1 cellular context compared by ENCODE assay signal in genomic region chr6:115485400-115485799, GRCh38.
TF ChIP-seq lines count a peak whose summit lies in the region.

No MANE protein-coding gene starts in this region.

TF ChIP-seq in HEK293, 187 proteins besides CTCF, POLR2A, EP300 and RAD21 (continued from another document and continues in another):
- no peak for TF ChIP-seq ZNF433 (tag by site-specific recombination; IDR thresholded peaks at IDR 0.05; ENCODE audit: low read depth)
- TF ChIP-seq ZNF311 (tag by site-specific recombination; IDR thresholded peaks at IDR 0.05; ENCODE audit: borderline replicate concordance) = no peak
- TF ChIP-seq ZSCAN23 (tag by site-specific recombination; IDR thresholded peaks at IDR 0.05) = peak; percentile 94
- TF ChIP-seq ZNF169 (tag by site-specific recombination; IDR thresholded peaks at IDR 0.05) = no peak
- TF ChIP-seq ZNF202 (tag by site-specific recombination; IDR thresholded peaks at IDR 0.05; ENCODE audit: borderline replicate concordance) = no peak
- TF ChIP-seq REST (tag by site-specific recombination; IDR thresholded peaks at IDR 0.05) = no peak
- TF ChIP-seq, protein P1, sequence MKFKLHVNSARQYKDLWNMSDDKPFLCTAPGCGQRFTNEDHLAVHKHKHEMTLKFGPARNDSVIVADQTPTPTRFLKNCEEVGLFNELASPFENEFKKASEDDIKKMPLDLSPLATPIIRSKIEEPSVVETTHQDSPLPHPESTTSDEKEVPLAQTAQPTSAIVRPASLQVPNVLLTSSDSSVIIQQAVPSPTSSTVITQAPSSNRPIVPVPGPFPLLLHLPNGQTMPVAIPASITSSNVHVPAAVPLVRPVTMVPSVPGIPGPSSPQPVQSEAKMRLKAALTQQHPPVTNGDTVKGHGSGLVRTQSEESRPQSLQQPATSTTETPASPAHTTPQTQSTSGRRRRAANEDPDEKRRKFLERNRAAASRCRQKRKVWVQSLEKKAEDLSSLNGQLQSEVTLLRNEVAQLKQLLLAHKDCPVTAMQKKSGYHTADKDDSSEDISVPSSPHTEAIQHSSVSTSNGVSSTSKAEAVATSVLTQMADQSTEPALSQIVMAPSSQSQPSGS (tag by site-specific recombination; IDR thresholded peaks at IDR 0.05; ENCODE audit: low read depth) = peak; percentile 67
- no peak for TF ChIP-seq ZNF544 (tag by site-specific recombination; IDR thresholded peaks at IDR 0.05)
- no peak for TF ChIP-seq ZBTB20 (tag by site-specific recombination; IDR thresholded peaks at IDR 0.05)
- TF ChIP-seq, protein P2, sequence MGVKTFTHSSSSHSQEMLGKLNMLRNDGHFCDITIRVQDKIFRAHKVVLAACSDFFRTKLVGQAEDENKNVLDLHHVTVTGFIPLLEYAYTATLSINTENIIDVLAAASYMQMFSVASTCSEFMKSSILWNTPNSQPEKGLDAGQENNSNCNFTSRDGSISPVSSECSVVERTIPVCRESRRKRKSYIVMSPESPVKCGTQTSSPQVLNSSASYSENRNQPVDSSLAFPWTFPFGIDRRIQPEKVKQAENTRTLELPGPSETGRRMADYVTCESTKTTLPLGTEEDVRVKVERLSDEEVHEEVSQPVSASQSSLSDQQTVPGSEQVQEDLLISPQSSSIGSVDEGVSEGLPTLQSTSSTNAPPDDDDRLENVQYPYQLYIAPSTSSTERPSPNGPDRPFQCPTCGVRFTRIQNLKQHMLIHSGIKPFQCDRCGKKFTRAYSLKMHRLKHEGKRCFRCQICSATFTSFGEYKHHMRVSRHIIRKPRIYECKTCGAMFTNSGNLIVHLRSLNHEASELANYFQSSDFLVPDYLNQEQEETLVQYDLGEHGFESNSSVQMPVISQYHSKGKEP (tag by site-specific recombination; IDR thresholded peaks at IDR 0.05) = peak; percentile 90
- no peak for TF ChIP-seq ZNF175 (tag by site-specific recombination; IDR thresholded peaks at IDR 0.05)
- TF ChIP-seq ZNF292 (tag by site-specific recombination; IDR thresholded peaks at IDR 0.05; ENCODE audit: borderline replicate concordance, low read depth) = no peak
- TF ChIP-seq ZNF555 (tag by site-specific recombination; conservative IDR thresholded peaks at IDR 0.05) = no peak; the same call in 1 of the 2 replicates
- no peak for TF ChIP-seq SP2 (tag by site-specific recombination; IDR thresholded peaks at IDR 0.05)
- TF ChIP-seq ZNF585B (tag by site-specific recombination; IDR thresholded peaks at IDR 0.05) = no peak
- TF ChIP-seq KLF10 (tag by site-specific recombination; IDR thresholded peaks at IDR 0.05) = peak; percentile 73
- 0 out of 2 replicates have a peak, but pooled peaks have one; percentile 70 for TF ChIP-seq ZNF19 (tag by site-specific recombination; IDR thresholded peaks at IDR 0.05; ENCODE audit: low read depth)
- peak; percentile 99 for TF ChIP-seq OSR2 (tag by site-specific recombination; IDR thresholded peaks at IDR 0.05)
- TF ChIP-seq ZNF610 (tag by site-specific recombination; IDR thresholded peaks at IDR 0.05; ENCODE audit: borderline replicate concordance) = peak; percentile 73; the same call in 1 of the 2 replicates
- 0 out of 2 replicates have a peak, but pooled peaks have one; percentile 16 for TF ChIP-seq ZNF626 (tag by site-specific recombination; IDR thresholded peaks at IDR 0.05)
- TF ChIP-seq, protein P3, sequence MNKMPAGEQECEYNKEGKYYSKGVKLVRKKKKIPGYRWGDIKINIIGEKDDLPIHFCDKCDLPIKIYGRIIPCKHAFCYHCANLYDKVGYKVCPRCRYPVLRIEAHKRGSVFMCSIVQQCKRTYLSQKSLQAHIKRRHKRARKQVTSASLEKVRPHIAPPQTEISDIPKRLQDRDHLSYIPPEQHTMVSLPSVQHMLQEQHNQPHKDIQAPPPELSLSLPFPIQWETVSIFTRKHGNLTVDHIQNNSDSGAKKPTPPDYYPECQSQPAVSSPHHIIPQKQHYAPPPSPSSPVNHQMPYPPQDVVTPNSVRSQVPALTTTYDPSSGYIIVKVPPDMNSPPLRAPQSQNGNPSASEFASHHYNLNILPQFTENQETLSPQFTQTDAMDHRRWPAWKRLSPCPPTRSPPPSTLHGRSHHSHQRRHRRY (tag by site-specific recombination; IDR thresholded peaks at IDR 0.05) = no peak
- TF ChIP-seq ZNF274 (IDR thresholded peaks at IDR 0.05; ENCODE audit: low read length) = no peak
- TF ChIP-seq ZNF274 (tag by site-specific recombination; IDR thresholded peaks at IDR 0.05; ENCODE audit: borderline replicate concordance) = no peak
- no peak for TF ChIP-seq ZNF354C (tag by site-specific recombination; IDR thresholded peaks at IDR 0.05; ENCODE audit: borderline replicate concordance, low read depth)
- peak; percentile 96; the same call in 1 of the 2 replicates for TF ChIP-seq BCL11B (tag by site-specific recombination; IDR thresholded peaks at IDR 0.05; ENCODE audit: low read depth)
- TF ChIP-seq ZNF211 (tag by site-specific recombination; IDR thresholded peaks at IDR 0.05; ENCODE audit: low read depth) = no peak
- TF ChIP-seq YY1 (tag by site-specific recombination; IDR thresholded peaks at IDR 0.05) = peak; percentile 81
- peak; percentile 79; the same call in 1 of the 2 replicates for TF ChIP-seq ZNF501 (tag by site-specific recombination; IDR thresholded peaks at IDR 0.05)
- TF ChIP-seq HOXA7 (CRISPR knock-in tag; IDR thresholded peaks at IDR 0.05; ENCODE audit: borderline replicate concordance) = no peak
- no peak for TF ChIP-seq ZBTB1 (tag by site-specific recombination; IDR thresholded peaks at IDR 0.05)
- TF ChIP-seq KLF17 (tag by site-specific recombination; IDR thresholded peaks at IDR 0.05) = no peak
- TF ChIP-seq ZNF843 (tag by site-specific recombination; IDR thresholded peaks at IDR 0.05) = peak; percentile 97
- no peak for TF ChIP-seq ZNF660 (tag by site-specific recombination; IDR thresholded peaks at IDR 0.05)
- TF ChIP-seq ZBTB26 (tag by site-specific recombination; optimal IDR thresholded peaks at IDR 0.05) = no peak
- TF ChIP-seq ZBTB17 (tag by site-specific recombination; IDR thresholded peaks at IDR 0.05) = peak; percentile 72
- TF ChIP-seq, protein P4, sequence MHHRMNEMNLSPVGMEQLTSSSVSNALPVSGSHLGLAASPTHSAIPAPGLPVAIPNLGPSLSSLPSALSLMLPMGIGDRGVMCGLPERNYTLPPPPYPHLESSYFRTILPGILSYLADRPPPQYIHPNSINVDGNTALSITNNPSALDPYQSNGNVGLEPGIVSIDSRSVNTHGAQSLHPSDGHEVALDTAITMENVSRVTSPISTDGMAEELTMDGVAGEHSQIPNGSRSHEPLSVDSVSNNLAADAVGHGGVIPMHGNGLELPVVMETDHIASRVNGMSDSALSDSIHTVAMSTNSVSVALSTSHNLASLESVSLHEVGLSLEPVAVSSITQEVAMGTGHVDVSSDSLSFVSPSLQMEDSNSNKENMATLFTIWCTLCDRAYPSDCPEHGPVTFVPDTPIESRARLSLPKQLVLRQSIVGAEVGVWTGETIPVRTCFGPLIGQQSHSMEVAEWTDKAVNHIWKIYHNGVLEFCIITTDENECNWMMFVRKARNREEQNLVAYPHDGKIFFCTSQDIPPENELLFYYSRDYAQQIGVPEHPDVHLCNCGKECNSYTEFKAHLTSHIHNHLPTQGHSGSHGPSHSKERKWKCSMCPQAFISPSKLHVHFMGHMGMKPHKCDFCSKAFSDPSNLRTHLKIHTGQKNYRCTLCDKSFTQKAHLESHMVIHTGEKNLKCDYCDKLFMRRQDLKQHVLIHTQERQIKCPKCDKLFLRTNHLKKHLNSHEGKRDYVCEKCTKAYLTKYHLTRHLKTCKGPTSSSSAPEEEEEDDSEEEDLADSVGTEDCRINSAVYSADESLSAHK (tag by site-specific recombination; IDR thresholded peaks at IDR 0.05) = peak; percentile 91
- TF ChIP-seq ZNF423 (tag by site-specific recombination; IDR thresholded peaks at IDR 0.05) = peak; percentile 88
- TF ChIP-seq ZNF157 (tag by site-specific recombination; IDR thresholded peaks at IDR 0.05) = no peak
- peak; percentile 77; the same call in 1 of the 2 replicates for TF ChIP-seq KLF7 (tag by site-specific recombination; IDR thresholded peaks at IDR 0.05; ENCODE audit: borderline replicate concordance)
- 0 out of 2 replicates have a peak, but pooled peaks have one; percentile 27 for TF ChIP-seq ZBTB21 (tag by site-specific recombination; IDR thresholded peaks at IDR 0.05)
- 0 out of 2 replicates have a peak, but pooled peaks have one; percentile 25 for TF ChIP-seq ZNF654 (tag by site-specific recombination; IDR thresholded peaks at IDR 0.05; ENCODE audit: low read depth)
- TF ChIP-seq ZBTB48 (tag by site-specific recombination; IDR thresholded peaks at IDR 0.05) = no peak
- no peak for TF ChIP-seq ZNF549 (tag by site-specific recombination; IDR thresholded peaks at IDR 0.05)
- no peak for TF ChIP-seq ZNF473 (tag by site-specific recombination; IDR thresholded peaks at IDR 0.05)
- TF ChIP-seq, protein P5, sequence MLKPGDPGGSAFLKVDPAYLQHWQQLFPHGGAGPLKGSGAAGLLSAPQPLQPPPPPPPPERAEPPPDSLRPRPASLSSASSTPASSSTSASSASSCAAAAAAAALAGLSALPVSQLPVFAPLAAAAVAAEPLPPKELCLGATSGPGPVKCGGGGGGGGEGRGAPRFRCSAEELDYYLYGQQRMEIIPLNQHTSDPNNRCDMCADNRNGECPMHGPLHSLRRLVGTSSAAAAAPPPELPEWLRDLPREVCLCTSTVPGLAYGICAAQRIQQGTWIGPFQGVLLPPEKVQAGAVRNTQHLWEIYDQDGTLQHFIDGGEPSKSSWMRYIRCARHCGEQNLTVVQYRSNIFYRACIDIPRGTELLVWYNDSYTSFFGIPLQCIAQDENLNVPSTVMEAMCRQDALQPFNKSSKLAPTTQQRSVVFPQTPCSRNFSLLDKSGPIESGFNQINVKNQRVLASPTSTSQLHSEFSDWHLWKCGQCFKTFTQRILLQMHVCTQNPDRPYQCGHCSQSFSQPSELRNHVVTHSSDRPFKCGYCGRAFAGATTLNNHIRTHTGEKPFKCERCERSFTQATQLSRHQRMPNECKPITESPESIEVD (tag by site-specific recombination; IDR thresholded peaks at IDR 0.05) = peak; percentile 98
- TF ChIP-seq ZSCAN16 (tag by site-specific recombination; IDR thresholded peaks at IDR 0.05) = peak; percentile 48; the same call in 1 of the 2 replicates
- no peak for TF ChIP-seq ZNF785 (tag by site-specific recombination; IDR thresholded peaks at IDR 0.05)
- TF ChIP-seq, protein P6, sequence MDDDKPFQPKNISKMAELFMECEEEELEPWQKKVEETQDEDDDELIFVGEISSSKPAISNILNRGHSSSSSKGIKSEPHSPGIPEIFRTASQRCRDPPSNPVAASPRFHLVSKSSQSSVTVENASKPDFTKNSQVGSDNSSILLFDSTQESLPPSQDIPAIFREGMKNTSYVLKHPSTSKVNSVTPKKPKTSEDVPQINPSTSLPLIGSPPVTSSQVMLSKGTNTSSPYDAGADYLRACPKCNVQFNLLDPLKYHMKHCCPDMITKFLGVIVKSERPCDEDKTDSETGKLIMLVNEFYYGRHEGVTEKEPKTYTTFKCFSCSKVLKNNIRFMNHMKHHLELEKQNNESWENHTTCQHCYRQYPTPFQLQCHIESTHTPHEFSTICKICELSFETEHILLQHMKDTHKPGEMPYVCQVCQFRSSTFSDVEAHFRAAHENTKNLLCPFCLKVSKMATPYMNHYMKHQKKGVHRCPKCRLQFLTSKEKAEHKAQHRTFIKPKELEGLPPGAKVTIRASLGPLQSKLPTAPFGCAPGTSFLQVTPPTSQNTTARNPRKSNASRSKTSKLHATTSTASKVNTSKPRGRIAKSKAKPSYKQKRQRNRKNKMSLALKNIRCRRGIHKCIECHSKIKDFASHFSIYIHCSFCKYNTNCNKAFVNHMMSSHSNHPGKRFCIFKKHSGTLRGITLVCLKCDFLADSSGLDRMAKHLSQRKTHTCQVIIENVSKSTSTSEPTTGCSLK (tag by site-specific recombination; IDR thresholded peaks at IDR 0.05) = no peak
- TF ChIP-seq ZNF561 (tag by site-specific recombination; IDR thresholded peaks at IDR 0.05; ENCODE audit: borderline replicate concordance) = peak; percentile 99
